In the genomic region with DNA sequence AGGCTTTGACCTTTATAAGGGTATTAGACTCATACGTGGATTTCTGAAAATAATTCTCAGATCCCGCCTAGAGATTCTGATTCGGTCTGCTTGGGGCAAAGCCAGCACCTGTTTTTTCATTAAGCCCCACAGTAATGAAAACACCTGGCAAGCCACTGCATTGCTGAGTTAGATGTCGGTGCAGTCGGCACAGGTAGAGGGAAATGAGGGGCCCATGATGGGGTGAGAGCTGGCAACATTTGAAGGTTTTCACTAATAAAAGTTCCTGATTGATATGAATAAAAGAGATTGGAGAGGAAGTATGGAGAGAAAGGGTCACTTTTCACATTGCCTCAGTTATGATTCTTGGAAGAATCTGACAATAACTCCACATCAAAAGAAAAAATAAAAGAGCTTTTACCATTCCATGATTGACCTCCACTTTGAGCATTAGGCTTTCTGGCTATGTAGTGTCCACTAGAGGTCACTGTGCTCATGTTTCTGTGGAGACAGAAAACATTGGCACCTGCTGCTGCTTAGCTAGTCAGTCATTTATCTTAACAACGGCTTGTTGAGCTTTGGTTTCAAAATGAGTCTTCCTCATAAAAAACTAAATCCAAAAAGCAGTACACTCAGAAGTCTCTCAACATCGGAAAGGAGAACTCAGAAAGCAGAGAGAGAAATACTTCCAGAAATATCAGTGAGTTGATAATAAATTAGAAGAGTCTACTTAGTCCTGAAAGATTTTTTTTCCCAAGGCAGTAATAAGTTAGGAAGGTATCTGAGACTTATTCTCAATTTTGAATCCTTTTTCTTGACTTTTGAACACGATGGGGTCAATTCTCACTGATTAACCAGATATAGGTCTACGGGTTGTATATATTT, we compare ENCODE assay signal across 8 cellular contexts. TPM values are rescaled to one million over a fixed set of nuclear protein-coding genes. Genes with fewer than 3 reads are reported as not detected.
DNase-seq lines count a peak whose midpoint lies in the region; ATAC-seq and TF ChIP-seq lines count a peak whose summit lies in the region.

No MANE protein-coding gene starts in this region.

- H3K36me3 Mint-ChIP-seq in activated T-cell treated with anti-CD3 and anti-CD28 coated beads, Interleukin-2, amount 50 U/mL, for 4 hours (ENCODE audit: insufficient read depth), result no peaks in the 10 kb centered on the region

- intact Hi-C loops in adrenal gland (cut with DNase I) (no loop called here), left cardiac atrium (cut with DNase I) (no loop called here)

- TF ChIP-seq POLR2A in adrenal gland (IDR thresholded peaks at IDR 0.05), result no peak

- no peak overlapping the region for H3K4me3 Mint-ChIP-seq in activated T-cell treated with anti-CD3 and anti-CD28 coated beads, Interleukin-2, amount 50 U/mL, for 4 hours

- peaks cover 14% of the 10 kb centered on the region for H3K27me3 Mint-ChIP-seq in activated T-cell treated with anti-CD3 and anti-CD28 coated beads, Interleukin-2, amount 50 U/mL, for 4 hours (ENCODE audit: low read depth)

- peak; percentile 87 for ATAC-seq in activated T-cell treated with anti-CD3 and anti-CD28 coated beads, Interleukin-2, amount 50 U/mL, for 4 hours
- ATAC-seq in GM21526 (IDR thresholded peaks at IDR 0.05; ENCODE audit: low FRiP score, unreplicated experiment) (peak; percentile 96), HG03575 (IDR thresholded peaks at IDR 0.05; ENCODE audit: extremely low read depth, insufficient number of reproducible peaks, low FRiP score, unreplicated experiment) (peak; percentile 94), left cardiac atrium (peak; percentile 88 to 89)

- H3K4me1 ChIP-seq in adrenal gland (replicated peaks in 1 of 2), result no peaks in the 10 kb centered on the region

- no peaks in the 10 kb centered on the region for H3K36me3 ChIP-seq in adrenal gland (replicated peaks in 1 of 2)

- H3K4me3 ChIP-seq in adrenal gland, result no peak overlapping the region

- no peak overlapping the region for H3K27ac ChIP-seq in adrenal gland

- H3K27me3 ChIP-seq in adrenal gland, result no peaks in the 10 kb centered on the region

- 45 to 51% (median 48%) methylated on average over 9 of the region's 9 CpGs for WGBS in adrenal gland, 4 donors

- no peak for DNase-seq in activated T-cell treated with anti-CD3 and anti-CD28 coated beads, Interleukin-2, amount 50 U/mL, for 4 hours
- no peak for DNase-seq in activated T-cell treated with anti-CD3 and anti-CD28 coated beads, Interleukin-2, amount 50 U/mL, for 1 hour
- DNase-seq in NCI-H748 (lab: John Stamatoyannopoulos, UW; ENCODE audit: unreplicated experiment) (peak; percentile 83), adrenal gland (peak; percentile 49 to 76 (median 61)), left cardiac atrium (no peak), retina (peak; percentile 35)

- H3K4me1 Mint-ChIP-seq in activated T-cell treated with anti-CD3 and anti-CD28 coated beads, Interleukin-2, amount 50 U/mL, for 4 hours (ENCODE audit: low read depth), result peaks cover 2% of the 10 kb centered on the region

- no peaks in the 10 kb centered on the region for H3K9me3 ChIP-seq in adrenal gland (replicated peaks in 1 of 3)

- TF ChIP-seq CTCF in adrenal gland (IDR thresholded peaks at IDR 0.05), result peak; percentile 57 to 85 (median 66)

- H3K9me3 Mint-ChIP-seq in activated T-cell treated with anti-CD3 and anti-CD28 coated beads, Interleukin-2, amount 50 U/mL, for 4 hours, result no peaks in the 10 kb centered on the region

RNA-seq across cellular contexts. Expression of gene KLHL31, which starts 53.3 kb away (rescaled TPM):
- total RNA-seq in activated T-cell treated with anti-CD3 and anti-CD28 coated beads, Interleukin-2, amount 50 U/mL, for 4 hours, result under 1 TPM; 0.13 to 0.16 (median 0.14) TPM
- 10 to 100 TPM in 1 of 8 donors, 1 to 10 TPM in 7; 1.6 to 11.5 (median 3.1) TPM for total RNA-seq in adrenal gland
- 1 to 10 TPM in 2 of 3 donors, under 1 TPM in 1; 0.84 to 2.1 (median 1.4) TPM for polyA plus RNA-seq in adrenal gland
- total RNA-seq in left cardiac atrium, result 100 to 1,000 TPM; 165 to 238 TPM

Comparison
In these comparisons a context has a peak if more than half of its experiments do, and no peak if none do; other contexts are left out.
1. DNase-seq: peak in NCI-H748 (single experiment), adrenal gland (7 of 7) and retina (single experiment); none in activated T-cell treated with anti-CD3 and anti-CD28 coated beads, Interleukin-2, amount 50 U/mL, for 4 hours (single experiment), activated T-cell treated with anti-CD3 and anti-CD28 coated beads, Interleukin-2, amount 50 U/mL, for 1 hour (single experiment) and left cardiac atrium (single experiment).
2. RNA of gene KLHL31, which starts 53.3 kb away (total RNA-seq): 165 to 238 TPM in left cardiac atrium; 1.6 to 11.5 TPM in adrenal gland and 0.13 to 0.16 TPM in activated T-cell treated with anti-CD3 and anti-CD28 coated beads, Interleukin-2, amount 50 U/mL, for 4 hours; every median in the first group is over 10 times any median in the second.
3. Peak in every context shown above with its lines, with median percentiles within 50 percentile points of each other: ATAC-seq.